ENCODE assay signal across 8 cellular contexts in the genomic region with DNA sequence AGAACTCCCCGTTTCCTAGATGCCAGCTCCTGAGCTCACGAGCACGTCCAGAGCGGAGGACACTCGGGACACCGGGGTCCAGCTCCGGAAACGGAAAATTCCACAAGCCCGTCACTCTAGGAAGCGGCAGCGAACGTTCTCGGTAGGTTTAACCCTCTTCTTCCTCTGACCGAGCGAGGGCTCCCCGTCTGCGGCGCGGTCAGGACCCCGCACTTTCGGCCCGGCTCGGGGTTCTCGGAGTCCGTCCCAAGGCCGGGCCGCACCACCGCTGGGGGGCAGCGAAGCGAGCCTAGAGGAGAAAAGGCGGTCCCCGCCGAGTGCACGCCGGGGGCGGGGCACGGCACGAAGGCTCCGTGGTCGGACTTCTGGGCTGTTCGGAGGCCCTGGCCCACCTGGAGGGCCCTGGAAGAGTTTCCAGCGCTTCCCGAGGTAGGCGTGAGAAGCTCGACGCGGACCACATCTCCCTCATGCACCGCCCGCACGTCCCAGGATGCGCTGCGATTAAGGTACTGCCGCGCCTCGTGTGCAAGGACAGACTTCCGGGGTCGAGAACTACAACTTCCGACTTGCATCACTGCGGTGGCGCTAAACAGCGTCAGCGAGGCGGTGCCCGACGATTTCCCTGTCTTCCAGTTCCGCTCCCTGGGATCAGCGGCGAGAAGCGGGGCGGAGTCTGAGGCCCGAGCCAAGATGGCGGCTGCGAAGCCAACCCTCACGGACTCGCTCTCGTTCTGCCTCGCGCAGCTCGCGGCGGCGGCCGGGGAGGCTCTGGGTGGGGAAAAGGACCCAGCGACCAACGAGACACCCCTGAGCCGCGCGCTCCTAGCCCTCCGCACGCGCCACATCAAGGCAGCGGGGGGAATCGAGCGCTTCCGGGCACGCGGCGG. TPM values are rescaled to one million over a fixed set of nuclear protein-coding genes. Genes with fewer than 3 reads are reported as not detected.
DNase-seq lines count a peak whose midpoint lies in the region; ATAC-seq and TF ChIP-seq lines count a peak whose summit lies in the region.

A gene with protein sequence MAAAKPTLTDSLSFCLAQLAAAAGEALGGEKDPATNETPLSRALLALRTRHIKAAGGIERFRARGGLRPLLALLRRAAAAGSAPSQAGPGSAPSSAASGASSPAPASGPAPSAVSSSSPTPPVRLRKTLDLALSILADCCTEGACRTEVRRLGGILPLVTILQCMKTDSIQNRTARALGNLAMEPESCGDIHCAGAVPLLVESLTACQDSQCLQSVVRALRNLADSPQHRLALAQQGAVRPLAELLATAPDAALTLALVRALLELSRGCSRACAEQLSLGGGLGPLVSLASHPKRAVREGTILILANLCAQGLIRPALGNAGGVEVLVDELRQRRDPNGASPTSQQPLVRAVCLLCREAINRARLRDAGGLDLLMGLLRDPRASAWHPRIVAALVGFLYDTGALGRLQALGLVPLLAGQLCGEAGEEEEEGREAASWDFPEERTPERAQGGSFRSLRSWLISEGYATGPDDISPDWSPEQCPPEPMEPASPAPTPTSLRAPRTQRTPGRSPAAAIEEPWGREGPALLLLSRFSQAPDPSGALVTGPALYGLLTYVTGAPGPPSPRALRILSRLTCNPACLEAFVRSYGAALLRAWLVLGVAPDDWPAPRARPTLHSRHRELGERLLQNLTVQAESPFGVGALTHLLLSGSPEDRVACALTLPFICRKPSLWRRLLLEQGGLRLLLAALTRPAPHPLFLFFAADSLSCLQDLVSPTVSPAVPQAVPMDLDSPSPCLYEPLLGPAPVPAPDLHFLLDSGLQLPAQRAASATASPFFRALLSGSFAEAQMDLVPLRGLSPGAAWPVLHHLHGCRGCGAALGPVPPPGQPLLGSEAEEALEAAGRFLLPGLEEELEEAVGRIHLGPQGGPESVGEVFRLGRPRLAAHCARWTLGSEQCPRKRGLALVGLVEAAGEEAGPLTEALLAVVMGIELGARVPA (plus strand): TSS at position 667 of the 887 bp plus-strand sequence. CDS start 24 bp downstream, at position 691.

- H3K9me3 Mint-ChIP-seq in GM23338: peaks cover 4% of the 10 kb centered on the region; the same call in 2 of the 3 replicates
- H3K9me3 Mint-ChIP-seq in naive thymus-derived CD8-positive, alpha-beta T cell: peaks cover 0 to 1% (median 0%) of the 10 kb centered on the region in 9 donors

- no peaks in the 10 kb centered on the region for H3K9me2 ChIP-seq in GM23338 (ENCODE audit: insufficient read depth)

- peaks cover 4% of the 10 kb centered on the region; the same call in 1 of the 2 replicates for H3F3A ChIP-seq in GM23338 (replicated peaks; ENCODE audit: low read depth)

- peak within 1 kb of the TSS; percentile 70 for H2AFZ ChIP-seq in GM23338

- peak within 1 kb of the TSS; percentile 89 for H3K4me3 Mint-ChIP-seq in GM23338
- H3K4me3 Mint-ChIP-seq in naive thymus-derived CD8-positive, alpha-beta T cell: peak within 1 kb of the TSS; percentile 90 to 97 (median 93)

- H3K4me2 ChIP-seq in GM23338: peak within 1 kb of the TSS; percentile 99

- H3K27ac ChIP-seq in GM23338 (ENCODE audit: low read depth): peak within 1 kb of the TSS; percentile 93

- DNase-seq in EL (peak; percentile 98), GM23338 (ENCODE audit: low spot score) (peak; percentile 99), LHCN-M2 (ENCODE audit: low read depth) (peak; percentile 97), RPMI7951 (ENCODE audit: low read depth) (peak; percentile 96), fibroblast of gingiva (ENCODE audit: low read depth) (peak; percentile 98)
- DNase-seq in activated T-helper 1 cell treated with anti-CD3 and anti-CD28 coated beads, Interleukin-2, amount 50 U/mL, for 16 hours (ENCODE audit: low read depth in 1 of 2, low spot score in 1 of 2): peak; percentile 91 to 95
- peak; percentile 90 to 99 (median 96) for DNase-seq in naive thymus-derived CD8-positive, alpha-beta T cell
- DNase-seq in stimulated activated naive CD4-positive, alpha-beta T cell (lab: John Stamatoyannopoulos, UW): peak; percentile 96 to 100 (median 98)

- H3K36me3 Mint-ChIP-seq in GM23338 (ENCODE audit: low read depth): peaks cover 33% of the 10 kb centered on the region; the same call in 2 of the 3 replicates
- peaks cover 0 to 14% (median 3%) of the 10 kb centered on the region in 3 donors for H3K36me3 Mint-ChIP-seq in naive thymus-derived CD8-positive, alpha-beta T cell

- TF ChIP-seq CTCF in GM23338 (conservative IDR thresholded peaks at IDR 0.05; ENCODE audit: low read depth in 2 of 2): peak; percentile 40 to 50; a peak in 3 of 4 replicates

- H3K27ac Mint-ChIP-seq in GM23338: peak within 1 kb of the TSS; percentile 97
- H3K27ac Mint-ChIP-seq in naive thymus-derived CD8-positive, alpha-beta T cell: peak within 1 kb of the TSS; percentile 92 to 100 (median 98)

- H3K4me1 ChIP-seq in GM23338 (ENCODE audit: insufficient read depth): peaks cover 21% of the 10 kb centered on the region; the same call in 1 of the 2 replicates

- no peaks in the 10 kb centered on the region for H3K27me3 ChIP-seq in GM23338 (ENCODE audit: insufficient read depth)

- H3K36me3 ChIP-seq in GM23338 (ENCODE audit: insufficient read depth): no peaks in the 10 kb centered on the region

- H3K79me2 ChIP-seq in GM23338 (replicated peaks; ENCODE audit: insufficient read depth): peaks cover 26% of the 10 kb centered on the region

- POLR2A ChIA-PET in naive thymus-derived CD8-positive, alpha-beta T cell (lab: Charles Lee): interaction anchor here (0.6 to 4.1 kb wide), 28 partner anchors 9 to 763 kb away, joined by 3 to 51 read pairs (median 6); a partner anchor contains a TSS

- peaks cover 21% of the 10 kb centered on the region for H3K4me1 Mint-ChIP-seq in GM23338
- peaks cover 16 to 54% (median 42%) of the 10 kb centered on the region in 4 donors for H3K4me1 Mint-ChIP-seq in naive thymus-derived CD8-positive, alpha-beta T cell

- H3K4me3 ChIP-seq in GM23338: peak within 1 kb of the TSS; percentile 91

- ATAC-seq in GM23338: peak; percentile 75
- peak; percentile 71 to 76 for ATAC-seq in naive thymus-derived CD8-positive, alpha-beta T cell

- peaks cover 5% of the 10 kb centered on the region for H3K27me3 Mint-ChIP-seq in GM23338 (ENCODE audit: insufficient read depth, low read depth, poor library complexity)
- H3K27me3 Mint-ChIP-seq in naive thymus-derived CD8-positive, alpha-beta T cell: no peaks in the 10 kb centered on the region

- H4K20me1 ChIP-seq in GM23338 (replicated peaks; ENCODE audit: insufficient read depth): peaks cover 19% of the 10 kb centered on the region

TF ChIP-seq in GM23338, 12 proteins besides CTCF, POLR2A, EP300 and RAD21:
- TF ChIP-seq, protein P1, sequence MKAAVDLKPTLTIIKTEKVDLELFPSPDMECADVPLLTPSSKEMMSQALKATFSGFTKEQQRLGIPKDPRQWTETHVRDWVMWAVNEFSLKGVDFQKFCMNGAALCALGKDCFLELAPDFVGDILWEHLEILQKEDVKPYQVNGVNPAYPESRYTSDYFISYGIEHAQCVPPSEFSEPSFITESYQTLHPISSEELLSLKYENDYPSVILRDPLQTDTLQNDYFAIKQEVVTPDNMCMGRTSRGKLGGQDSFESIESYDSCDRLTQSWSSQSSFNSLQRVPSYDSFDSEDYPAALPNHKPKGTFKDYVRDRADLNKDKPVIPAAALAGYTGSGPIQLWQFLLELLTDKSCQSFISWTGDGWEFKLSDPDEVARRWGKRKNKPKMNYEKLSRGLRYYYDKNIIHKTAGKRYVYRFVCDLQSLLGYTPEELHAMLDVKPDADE (IDR thresholded peaks at IDR 0.05): peak; percentile 90
- peak; percentile 53 for TF ChIP-seq POLR2AphosphoS5 (IDR thresholded peaks at IDR 0.05; ENCODE audit: low read depth)
- no peak for TF ChIP-seq EZH2 (IDR thresholded peaks at IDR 0.05; ENCODE audit: low read depth, unreplicated experiment)
- no peak for TF ChIP-seq ZNF114 (CRISPR knock-in tag; IDR thresholded peaks at IDR 0.05)
- TF ChIP-seq JUNB (IDR thresholded peaks at IDR 0.05; ENCODE audit: unreplicated experiment): no peak
- peak; percentile 92 for TF ChIP-seq CREB1 (CRISPR knock-in tag; IDR thresholded peaks at IDR 0.05; ENCODE audit: low read depth)

RNA-seq across cellular contexts. Expression of the gene that starts here (rescaled TPM):
- 10.2 and 11.3 TPM in 2 replicates for total RNA-seq in GM23338 (2014; rRNA removed; shearing (Covaris generic))
- 5.9 and 7.5 TPM in 2 replicates for polyA plus RNA-seq in GM23338 (2016; fragmentation: Nextera tagmentation; extraction: Ambion mirVana)
- total RNA-seq in LHCN-M2 (2014; rRNA removed): 16.5 and 17.1 TPM in 2 replicates
- polyA plus RNA-seq in LHCN-M2 (2012): 5.9 TPM
- 4.6 and 4.9 TPM in 2 replicates for total RNA-seq in RPMI7951 (2014; rRNA removed; shearing (Covaris generic))
- total RNA-seq in naive thymus-derived CD8-positive, alpha-beta T cell: 10 to 100 TPM; 11.1 to 12.0 TPM
- 1 to 10 TPM; 6.2 to 9.8 (median 8.0) TPM for polyA plus RNA-seq in naive thymus-derived CD8-positive, alpha-beta T cell

Comparison
In these comparisons a context has a peak if more than half of its experiments do, and no peak if none do; other contexts are left out.
1. Peak in every context shown above with its lines: DNase-seq, ATAC-seq, H3K4me3 ChIP-seq and H3K27ac ChIP-seq.